Comparison of ENCODE assay signal across 8 cellular contexts in the genomic region with DNA sequence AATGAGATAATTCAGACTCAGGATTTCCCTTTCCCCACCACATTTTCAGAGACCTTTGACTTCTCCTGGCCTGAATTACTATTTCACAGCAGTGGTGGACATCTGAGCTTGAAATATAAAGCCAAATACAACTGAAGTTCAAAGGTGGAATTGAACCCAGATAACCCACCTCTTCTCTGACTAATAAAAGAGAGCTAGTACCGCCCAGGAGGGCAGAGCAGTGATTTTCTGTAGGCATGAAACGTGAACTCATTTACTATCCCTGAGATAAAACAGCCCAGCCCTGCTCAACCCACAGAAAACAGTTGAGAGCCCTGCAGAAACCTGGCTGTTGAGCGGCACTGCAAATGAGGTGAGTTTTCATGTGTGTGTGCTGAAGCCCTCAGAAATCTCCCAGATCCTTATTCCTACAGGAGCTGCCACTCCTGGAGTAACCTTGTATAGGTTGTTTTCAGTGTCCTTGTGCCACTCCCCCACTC.
DNase-seq lines count a peak whose midpoint lies in the region; ATAC-seq and TF ChIP-seq lines count a peak whose summit lies in the region.

No MANE protein-coding gene starts in this region.

- H3K27ac ChIP-seq in GM23338 (ENCODE audit: low read depth), result no peak overlapping the region
- peak overlapping the region; percentile 98 for H3K27ac ChIP-seq in hepatocyte
- H3K27ac ChIP-seq in sigmoid colon, result peak overlapping the region in 3 of 4 donors; percentile 85 to 97 (median 93)
- no peak overlapping the region for H3K27ac ChIP-seq in RWPE1

- no peak for ATAC-seq in GM23338
- no peak for ATAC-seq in T-cell (replicated peaks in 1 of 4)
- ATAC-seq in HG03457 (IDR thresholded peaks at IDR 0.05; ENCODE audit: unreplicated experiment), result no peak
- ATAC-seq in HG03460 (IDR thresholded peaks at IDR 0.05; ENCODE audit: unreplicated experiment), result no peak

- TF ChIP-seq POLR2A in sigmoid colon (IDR thresholded peaks at IDR 0.05), result no peak

- TF ChIP-seq CTCF in GM23338 (conservative IDR thresholded peaks at IDR 0.05; ENCODE audit: low read depth in 2 of 2) (no peak), hepatocyte (IDR thresholded peaks at IDR 0.05; ENCODE audit: poor library complexity) (no peak), sigmoid colon (IDR thresholded peaks at IDR 0.05) (no peak), RWPE1 (conservative IDR thresholded peaks at IDR 0.05; ENCODE audit: low read depth) (no peak)

- H3K4me3 Mint-ChIP-seq in GM23338 (peak overlapping the region; percentile 79; the same call in 1 of the 3 replicates), T-cell (peak overlapping the region; percentile 85 to 90 (median 88))
- H3K4me3 Mint-ChIP-seq in T-helper 2 cell treated with Interferon-gamma antibody and Interleukin-4, amounts not matched to agents 5 μg/mL and 100 μg/mL, for 36 hours, result no peak overlapping the region

- no peaks in the 10 kb centered on the region for H3K27me3 ChIP-seq in GM23338 (ENCODE audit: insufficient read depth)
- H3K27me3 ChIP-seq in hepatocyte, result no peaks in the 10 kb centered on the region
- no peaks in the 10 kb centered on the region for H3K27me3 ChIP-seq in sigmoid colon

- H3K36me3 ChIP-seq in GM23338 (ENCODE audit: insufficient read depth) (no peaks in the 10 kb centered on the region; the same call in 1 of the 2 replicates), hepatocyte (replicated peaks; ENCODE audit: insufficient read depth, low read depth) (no peaks in the 10 kb centered on the region), sigmoid colon (no peaks in the 10 kb centered on the region)

- H2AFZ ChIP-seq in GM23338, result no peak overlapping the region
- H2AFZ ChIP-seq in hepatocyte, result no peak overlapping the region

- H3K36me3 Mint-ChIP-seq in GM23338 (ENCODE audit: low read depth), result peaks cover 3% of the 10 kb centered on the region; the same call in 1 of the 3 replicates
- H3K36me3 Mint-ChIP-seq in T-cell, result peaks cover 12% of the 10 kb centered on the region
- H3K36me3 Mint-ChIP-seq in T-helper 2 cell treated with Interferon-gamma antibody and Interleukin-4, amounts not matched to agents 5 μg/mL and 100 μg/mL, for 36 hours (ENCODE audit: low read depth), result peaks cover 10% of the 10 kb centered on the region

- DNase-seq in GM23338 (ENCODE audit: low spot score) (no peak), T-cell (no peak), hepatocyte (ENCODE audit: low spot score) (peak; percentile 69), sigmoid colon (peak; percentile 56), RWPE1 (ENCODE audit: low spot score) (no peak)
- no peak for DNase-seq in T-helper 2 cell treated with Interferon-gamma antibody and Interleukin-4, amounts not matched to agents 5 μg/mL and 100 μg/mL, for 36 hours (ENCODE audit: low spot score)

- H3K9me3 Mint-ChIP-seq in GM23338 (peaks cover 13% of the 10 kb centered on the region; the same call in 2 of the 3 replicates), T-cell (peaks cover 0 to 4% (median 0%) of the 10 kb centered on the region in 3 donors)
- H3K9me3 Mint-ChIP-seq in T-helper 2 cell treated with Interferon-gamma antibody and Interleukin-4, amounts not matched to agents 5 μg/mL and 100 μg/mL, for 36 hours, result no peaks in the 10 kb centered on the region

- POLR2A ChIA-PET in T-cell (lab: Charles Lee) (interaction anchor here (0.7 kb wide), 2 partner anchors 29 to 1013 kb away, joined by 3 read pairs; no protein-coding TSS in a partner anchor), RWPE1 (lab: Yijun Ruan, JAX; ENCODE audit: low non-redundant PET) (no interaction called here)

- H4K20me1 ChIP-seq in GM23338 (replicated peaks; ENCODE audit: insufficient read depth) (peaks cover 6% of the 10 kb centered on the region; the same call in 1 of the 2 replicates), hepatocyte (ENCODE audit: insufficient read depth, poor library complexity, severe bottlenecking) (peaks cover 19% of the 10 kb centered on the region)

- H3K4me1 ChIP-seq in GM23338 (ENCODE audit: insufficient read depth) (peaks cover 20% of the 10 kb centered on the region), hepatocyte (ENCODE audit: insufficient read depth) (peaks cover 26% of the 10 kb centered on the region), sigmoid colon (peaks cover 0 to 33% (median 24%) of the 10 kb centered on the region in 4 donors)

- H3K79me2 ChIP-seq in GM23338 (replicated peaks; ENCODE audit: insufficient read depth), result peaks cover 15% of the 10 kb centered on the region
- peaks cover 36% of the 10 kb centered on the region for H3K79me2 ChIP-seq in hepatocyte

- no peak overlapping the region for H3K27ac Mint-ChIP-seq in GM23338
- peak overlapping the region; percentile 91 to 97 for H3K27ac Mint-ChIP-seq in T-cell
- no peak overlapping the region for H3K27ac Mint-ChIP-seq in T-helper 2 cell treated with Interferon-gamma antibody and Interleukin-4, amounts not matched to agents 5 μg/mL and 100 μg/mL, for 36 hours

- peaks cover 15% of the 10 kb centered on the region for H3K27me3 Mint-ChIP-seq in GM23338 (ENCODE audit: insufficient read depth, low read depth, poor library complexity)
- H3K27me3 Mint-ChIP-seq in T-cell, result no peaks in the 10 kb centered on the region
- peaks cover 3% of the 10 kb centered on the region for H3K27me3 Mint-ChIP-seq in T-helper 2 cell treated with Interferon-gamma antibody and Interleukin-4, amounts not matched to agents 5 μg/mL and 100 μg/mL, for 36 hours (ENCODE audit: low read depth)

- H3K4me2 ChIP-seq in GM23338 (no peak overlapping the region; the same call in 1 of the 2 replicates), hepatocyte (peak overlapping the region; percentile 99)

- H3K4me1 Mint-ChIP-seq in GM23338, result peaks cover 18% of the 10 kb centered on the region
- H3K4me1 Mint-ChIP-seq in T-cell, result peaks cover 38 to 48% (median 42%) of the 10 kb centered on the region in 3 donors
- H3K4me1 Mint-ChIP-seq in T-helper 2 cell treated with Interferon-gamma antibody and Interleukin-4, amounts not matched to agents 5 μg/mL and 100 μg/mL, for 36 hours (ENCODE audit: low read depth), result peaks cover 12% of the 10 kb centered on the region

- H3K4me3 ChIP-seq in GM23338 (no peak overlapping the region; the same call in 1 of the 2 replicates), hepatocyte (no peak overlapping the region), sigmoid colon (no peak overlapping the region)

- TF ChIP-seq EP300 in sigmoid colon (IDR thresholded peaks at IDR 0.05), result no peak

- peaks cover 21% of the 10 kb centered on the region for H3F3A ChIP-seq in GM23338 (replicated peaks; ENCODE audit: low read depth)

- WGBS in hepatocyte (ENCODE audit: low lambda C conversion rate, missing lambda C conversion rate), result 17% methylated on average over 3 of the region's 3 CpGs
- WGBS in sigmoid colon, 2 donors, result 13 to 56% methylated on average over 3 of the region's 3 CpGs

- CTCF ChIA-PET in T-cell (lab: Charles Lee), result interaction anchor here in 1 of 2 donors (0.6 to 1.1 kb wide), 4 partner anchors 48 to 200 kb away, joined by 3 to 5 read pairs (median 3); no protein-coding TSS in a partner anchor
- CTCF ChIA-PET in RWPE1 (lab: Yijun Ruan, JAX), result interaction anchor here (0.6 to 2.1 kb wide), 15 partner anchors 11 to 1653 kb away, joined by 3 to 22 read pairs (median 4); no protein-coding TSS in a partner anchor

- intact Hi-C loops in sigmoid colon (cut with DNase I), result loop anchor here (2.0 kb wide), 1 partner anchor 279 kb away; a partner anchor contains a TSS

- H3K9me2 ChIP-seq in GM23338 (ENCODE audit: insufficient read depth) (no peaks in the 10 kb centered on the region), hepatocyte (replicated peaks; ENCODE audit: insufficient read depth) (no peaks in the 10 kb centered on the region)

- H3K9me3 ChIP-seq in hepatocyte (ENCODE audit: low read depth) (no peaks in the 10 kb centered on the region), sigmoid colon (no peaks in the 10 kb centered on the region)

TF ChIP-seq in GM23338, 12 proteins besides CTCF, POLR2A, EP300 and RAD21 (continues in another document):
- TF ChIP-seq STAT1 (IDR thresholded peaks at IDR 0.05; ENCODE audit: unreplicated experiment) (no peak), POLR2AphosphoS5 (IDR thresholded peaks at IDR 0.05; ENCODE audit: low read depth) (no peak), EZH2 (IDR thresholded peaks at IDR 0.05; ENCODE audit: low read depth, unreplicated experiment) (no peak), JUNB (IDR thresholded peaks at IDR 0.05; ENCODE audit: unreplicated experiment) (no peak)

Comparison
In these comparisons a context has a peak if more than half of its experiments do, and no peak if none do; other contexts are left out.
1. DNase-seq: peak in hepatocyte (single experiment) and sigmoid colon (single experiment); none in GM23338 (single experiment), T-cell (0 of 34), T-helper 2 cell treated with Interferon-gamma antibody and Interleukin-4, amounts not matched to agents 5 μg/mL and 100 μg/mL, for 36 hours (single experiment) and RWPE1 (single experiment).
2. H3K27ac ChIP-seq: peak in hepatocyte (single experiment) and sigmoid colon (3 of 4); none in GM23338 (single experiment) and RWPE1 (single experiment).
3. H3K27ac Mint-ChIP-seq: peak in T-cell (2 of 2); none in GM23338 (single experiment) and T-helper 2 cell treated with Interferon-gamma antibody and Interleukin-4, amounts not matched to agents 5 μg/mL and 100 μg/mL, for 36 hours (single experiment).